Comparison of ENCODE assay signal across 15 cellular contexts in the genomic region with DNA sequence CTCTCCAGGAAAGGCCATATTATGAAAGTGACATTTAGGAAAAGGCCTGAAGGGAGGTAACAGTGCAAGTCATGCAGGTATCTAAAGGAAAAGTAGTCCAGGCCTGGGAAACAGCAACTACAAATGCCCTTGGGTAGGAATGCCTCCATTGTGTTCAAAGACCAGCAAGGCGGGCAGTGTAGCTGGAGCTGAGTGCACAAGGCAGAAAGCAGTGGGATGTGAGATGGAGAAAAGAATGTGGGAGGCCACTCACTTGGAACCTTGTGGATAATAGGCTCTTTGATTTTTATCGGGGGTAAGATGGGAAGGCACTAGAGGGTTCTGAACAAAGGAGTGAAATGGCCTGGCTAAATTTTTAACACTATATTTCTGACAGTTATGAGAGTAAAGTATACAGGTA.
A peak's percentile ranks its signal among the peaks of the same experiment; 100 is the strongest.
DNase-seq lines count a peak whose midpoint lies in the region; ATAC-seq and TF ChIP-seq lines count a peak whose summit lies in the region.
"Had no signal": no experiment of that assay in that cellular context is flagged by ENCODE, and none has a peak within 500 bp of the region (broad histone marks: within the 10 kb centered on the region; RNA-seq: fewer than 3 reads in every experiment).

No MANE protein-coding gene starts in this region.

- POLR2A ChIA-PET in WTC11 (lab: Charles Lee) = no interaction called here

- no peaks in the 10 kb centered on the region for H3K9me3 Mint-ChIP-seq in WTC11
- no peaks in the 10 kb centered on the region for H3K9me3 Mint-ChIP-seq in activated naive CD8-positive, alpha-beta T cell treated with anti-CD3 and anti-CD28 coated beads, Interleukin-2, amount 50 U/mL, for 24 hours
- H3K9me3 Mint-ChIP-seq: CD14-positive monocyte; CD8-positive, alpha-beta T cell had no signal

- H2BK120ac ChIP-seq in neuronal stem cell (ENCODE audit: low read depth, low read length) = no peak overlapping the region

- no peak overlapping the region for H2BK12ac ChIP-seq in neuronal stem cell (ENCODE audit: low read length)

- CTCF ChIA-PET in WTC11 (lab: Charles Lee) = no interaction called here

- 0 out of 2 replicates have a peak, but pooled peaks have one; percentile 41 for ATAC-seq in WTC11
- ATAC-seq in activated naive CD8-positive, alpha-beta T cell treated with anti-CD3 and anti-CD28 coated beads, Interleukin-2, amount 50 U/mL, for 24 hours = no peak
- ATAC-seq: A549; CD8-positive, alpha-beta T cell had no signal

- H3K27ac ChIP-seq in neuronal stem cell (replicated peaks; ENCODE audit: low read length) = no peak overlapping the region
- H3K27ac ChIP-seq: A549, GM23248 had no signal

- H3K18ac ChIP-seq in neuronal stem cell (ENCODE audit: low read length) = no peak overlapping the region

- no peak overlapping the region for H3K9ac ChIP-seq in neuronal stem cell (ENCODE audit: low read depth, low read length, poor library complexity)
- H3K9ac ChIP-seq: GM23248 had no signal

- no peak overlapping the region for H3K23ac ChIP-seq in neuronal stem cell (ENCODE audit: low read depth, low read length, poor library complexity)

- no peak overlapping the region for H3K4me3 ChIP-seq in neuronal stem cell (ENCODE audit: low read length in 2 of 2)
- H3K4me3 ChIP-seq: A549, GM23248 had no signal

- H3K27ac Mint-ChIP-seq in WTC11 = no peak overlapping the region; the same call in 1 of the 2 replicates
- no peak overlapping the region for H3K27ac Mint-ChIP-seq in activated naive CD8-positive, alpha-beta T cell treated with anti-CD3 and anti-CD28 coated beads, Interleukin-2, amount 50 U/mL, for 24 hours
- H3K27ac Mint-ChIP-seq: CD8-positive, alpha-beta T cell had no signal

- H3K4me3 Mint-ChIP-seq in WTC11 = no peak overlapping the region
- no peak overlapping the region for H3K4me3 Mint-ChIP-seq in activated naive CD8-positive, alpha-beta T cell treated with anti-CD3 and anti-CD28 coated beads, Interleukin-2, amount 50 U/mL, for 24 hours
- H3K4me3 Mint-ChIP-seq: CD14-positive monocyte; CD8-positive, alpha-beta T cell had no signal

- H3K79me1 ChIP-seq in neuronal stem cell (ENCODE audit: low read depth, low read length) = no peaks in the 10 kb centered on the region

- H4K8ac ChIP-seq in neuronal stem cell (ENCODE audit: low read depth, low read length) = no peak overlapping the region

- peak overlapping the region; percentile 24 for H2AFZ ChIP-seq in neuronal stem cell (ENCODE audit: low read length)
- H2AFZ ChIP-seq: GM23248 had no signal

- no CpG with 5 or more reads among the region's 2 CpGs for whole genome bisulfite sequencing in neuronal stem cell (ENCODE audit: extremely low coverage in 2 of 2, insufficient read length in 2 of 2, insufficient replicate concordance in 1 of 2), 2 donors

- no peak overlapping the region for H2BK15ac ChIP-seq in neuronal stem cell (ENCODE audit: low read length)

- TF ChIP-seq CTCF in WTC11 (IDR thresholded peaks at IDR 0.05) = no peak

- H3K27me3 Mint-ChIP-seq in WTC11 (ENCODE audit: low read depth) = no peaks in the 10 kb centered on the region
- H3K27me3 Mint-ChIP-seq in activated naive CD8-positive, alpha-beta T cell treated with anti-CD3 and anti-CD28 coated beads, Interleukin-2, amount 50 U/mL, for 24 hours = no peaks in the 10 kb centered on the region

- H3K36me3 Mint-ChIP-seq in WTC11 = no peaks in the 10 kb centered on the region
- no peaks in the 10 kb centered on the region for H3K36me3 Mint-ChIP-seq in activated naive CD8-positive, alpha-beta T cell treated with anti-CD3 and anti-CD28 coated beads, Interleukin-2, amount 50 U/mL, for 24 hours (ENCODE audit: low read depth)
- H3K36me3 Mint-ChIP-seq: CD14-positive monocyte; CD8-positive, alpha-beta T cell had no signal

- no peaks in the 10 kb centered on the region for H3K36me3 ChIP-seq in neuronal stem cell (replicated peaks in 1 of 2; ENCODE audit: control insufficient read depth in 2 of 2, insufficient read depth in 2 of 2, low read length in 2 of 2)

- no peak overlapping the region for H3K4me2 ChIP-seq in neuronal stem cell (ENCODE audit: insufficient read depth, low read length, poor library complexity, severe bottlenecking)
- H3K4me2 ChIP-seq: A549 had no signal

- no peak overlapping the region for H2BK5ac ChIP-seq in neuronal stem cell (ENCODE audit: low read length)

- H3K4me1 Mint-ChIP-seq in WTC11 = peaks cover 14% of the 10 kb centered on the region
- H3K4me1 Mint-ChIP-seq in activated naive CD8-positive, alpha-beta T cell treated with anti-CD3 and anti-CD28 coated beads, Interleukin-2, amount 50 U/mL, for 24 hours = no peaks in the 10 kb centered on the region
- H3K4me1 Mint-ChIP-seq: CD14-positive monocyte had no signal

- H3K4ac ChIP-seq in neuronal stem cell (ENCODE audit: low read length) = no peak overlapping the region

- H3K9me3 ChIP-seq in neuronal stem cell (replicated peaks in 1 of 2; ENCODE audit: control insufficient read depth in 2 of 2, insufficient read depth in 1 of 2, low read depth in 1 of 2, low read length in 2 of 2) = no peaks in the 10 kb centered on the region
- H3K9me3 ChIP-seq: A549, Caco-2 had no signal

- no peak overlapping the region for H2AK5ac ChIP-seq in neuronal stem cell (ENCODE audit: low read depth, low read length)

- no peaks in the 10 kb centered on the region for H3K27me3 ChIP-seq in neuronal stem cell (ENCODE audit: control insufficient read depth in 3 of 3, insufficient read depth in 3 of 3, low read depth in 1 of 3, low read length in 3 of 3)

- H4K91ac ChIP-seq in neuronal stem cell (ENCODE audit: low read depth, low read length, poor library complexity) = no peak overlapping the region

- DNase-seq in ELF-1 (ENCODE audit: low read depth, low spot score) (peak; percentile 57), WTC11 (ENCODE audit: low spot score) (no peak), left kidney (ENCODE audit: low read depth, low spot score) (peak; percentile 29), neuronal stem cell (ENCODE audit: low spot score) (no peak), GOT3 (lab: John Stamatoyannopoulos, UW) (no peak), NCI-H510A treated with DMSO at 0.1 percent for 48 hours (lab: John Stamatoyannopoulos, UW) (no peak)
- no peak for DNase-seq in activated naive CD8-positive, alpha-beta T cell treated with anti-CD3 and anti-CD28 coated beads, Interleukin-2, amount 50 U/mL, for 24 hours
- DNase-seq: Caco-2; CD8-positive, alpha-beta T cell; DMS 273 treated with DMSO at 0.1 percent for 48 hours; DMS79; GM23248; H7 had no signal

- H3K14ac ChIP-seq in neuronal stem cell (ENCODE audit: low read length) = no peak overlapping the region

- H3K4me1 ChIP-seq in neuronal stem cell (ENCODE audit: control insufficient read depth in 2 of 2, insufficient read depth in 1 of 2, low read depth in 1 of 2, low read length in 2 of 2) = peaks cover 0 to 8% of the 10 kb centered on the region in 2 donors
- H3K4me1 ChIP-seq: Caco-2 had no signal

TF ChIP-seq in WTC11, 78 proteins besides CTCF, POLR2A, EP300 and RAD21:
- TF ChIP-seq TCF7 (CRISPR knock-in tag; IDR thresholded peaks at IDR 0.05; ENCODE audit: low read depth) = no peak
- TF ChIP-seq EMX1 (CRISPR knock-in tag; IDR thresholded peaks at IDR 0.05) = no peak
- TF ChIP-seq SOX15 (CRISPR knock-in tag; IDR thresholded peaks at IDR 0.05) = no peak
- no peak for TF ChIP-seq ESRRA (CRISPR knock-in tag; IDR thresholded peaks at IDR 0.05; ENCODE audit: borderline replicate concordance)
- TF ChIP-seq NFATC4 (CRISPR knock-in tag; IDR thresholded peaks at IDR 0.05) = no peak
- TF ChIP-seq MYBL2 (CRISPR knock-in tag; IDR thresholded peaks at IDR 0.05) = no peak
- no peak for TF ChIP-seq ZNF317 (CRISPR knock-in tag; IDR thresholded peaks at IDR 0.05; ENCODE audit: borderline replicate concordance, low read depth)
- no peak for TF ChIP-seq ZNF232 (CRISPR knock-in tag; IDR thresholded peaks at IDR 0.05)
- no peak for TF ChIP-seq ZBTB43 (CRISPR knock-in tag; IDR thresholded peaks at IDR 0.05)
- no peak for TF ChIP-seq TEAD1 (CRISPR knock-in tag; IDR thresholded peaks at IDR 0.05)
- no peak for TF ChIP-seq ATF1 (CRISPR knock-in tag; IDR thresholded peaks at IDR 0.05)

Comparison
In these comparisons a context has a peak if more than half of its experiments do, and no peak if none do; other contexts are left out.
1. DNase-seq: peak in ELF-1 (single experiment) and left kidney (single experiment); none in WTC11 (single experiment), neuronal stem cell (single experiment), GOT3 (single experiment), activated naive CD8-positive, alpha-beta T cell treated with anti-CD3 and anti-CD28 coated beads, Interleukin-2, amount 50 U/mL, for 24 hours (single experiment) and NCI-H510A treated with DMSO at 0.1 percent for 48 hours (single experiment).